In genomic region chr3:71225951-71226564, GRCh38 we compare ENCODE assay signal across 9 cellular contexts.
A peak's percentile ranks its signal among the peaks of the same experiment; 100 is the strongest.
DNase-seq lines count a peak whose midpoint lies in the region; ATAC-seq and TF ChIP-seq lines count a peak whose summit lies in the region.
"Had no signal": no experiment of that assay in that cellular context is flagged by ENCODE, and none has a peak within 500 bp of the region (broad histone marks: within the 10 kb centered on the region; RNA-seq: fewer than 3 reads in every experiment).

No MANE protein-coding gene starts in this region.

- no peak for TF ChIP-seq CTCF in activated CD8-positive, alpha-beta T cell treated with anti-CD3 and anti-CD28 coated beads for 36 hours (IDR thresholded peaks at IDR 0.05)
- TF ChIP-seq CTCF in lower lobe of right lung (IDR thresholded peaks at IDR 0.05) = no peak

- peaks cover 20% of the 10 kb centered on the region for H3K4me1 ChIP-seq in lower lobe of right lung

- H3K27me3 Mint-ChIP-seq in activated CD8-positive, alpha-beta T cell treated with anti-CD3 and anti-CD28 coated beads for 36 hours = no peaks in the 10 kb centered on the region

- no peaks in the 10 kb centered on the region for H3K36me3 ChIP-seq in lower lobe of right lung
- H3K36me3 ChIP-seq: adrenal gland had no signal

- intact Hi-C loops in activated CD8-positive, alpha-beta T cell treated with anti-CD3 and anti-CD28 coated beads for 36 hours (cut with micrococcal nuclease) = loop anchor here (2.0 to 10.0 kb wide), 7 partner anchors 33 to 359 kb away; no protein-coding TSS in a partner anchor
- intact Hi-C loops in lower lobe of right lung (cut with DNase I) = no loop called here

- CTCF ChIA-PET in activated CD8-positive, alpha-beta T cell treated with anti-CD3 and anti-CD28 coated beads for 36 hours (lab: Charles Lee) = interaction anchor here (0.9 to 3.3 kb wide), 8 partner anchors 10 to 360 kb away, joined by 3 to 14 read pairs (median 3); no protein-coding TSS in a partner anchor

- no peaks in the 10 kb centered on the region for H3K27me3 ChIP-seq in lower lobe of right lung (ENCODE audit: low read depth)
- H3K27me3 ChIP-seq: adrenal gland had no signal

- ATAC-seq in GM21528 (IDR thresholded peaks at IDR 0.05; ENCODE audit: low FRiP score, unreplicated experiment) = peak; percentile 9
- peak; percentile 3 for ATAC-seq in activated CD8-positive, alpha-beta T cell treated with anti-CD3 and anti-CD28 coated beads for 36 hours
- ATAC-seq in lower lobe of right lung = peak in 1 of 2 donors; percentile 9

- no peaks in the 10 kb centered on the region for H3K9me3 ChIP-seq in lower lobe of right lung
- H3K9me3 ChIP-seq: adrenal gland had no signal

- peak overlapping the region; percentile 76 for H3K4me3 Mint-ChIP-seq in activated CD8-positive, alpha-beta T cell treated with anti-CD3 and anti-CD28 coated beads for 36 hours

- peak overlapping the region; percentile 34 for H3K4me3 ChIP-seq in lower lobe of right lung

- POLR2A ChIA-PET in activated CD8-positive, alpha-beta T cell treated with anti-CD3 and anti-CD28 coated beads for 36 hours (lab: Charles Lee) = interaction anchor here (0.7 to 4.9 kb wide), 23 partner anchors 10 to 357 kb away, joined by 3 to 25 read pairs (median 4); partner anchors contain the start of gene FOXP1

- peaks cover 4% of the 10 kb centered on the region for H3K9me3 Mint-ChIP-seq in activated CD8-positive, alpha-beta T cell treated with anti-CD3 and anti-CD28 coated beads for 36 hours

- peak overlapping the region; percentile 32 for H3K27ac ChIP-seq in lower lobe of right lung
- H3K27ac ChIP-seq: adrenal gland had no signal

- DNase-seq in AG20443 (ENCODE audit: low spot score) (peak; percentile 25), lower lobe of right lung (no peak), NCI-H524 (lab: John Stamatoyannopoulos, UW) (no peak), AG08396 (ENCODE audit: low spot score) (no peak), NCI-H1417 treated with DMSO at 0.1 percent for 48 hours (lab: John Stamatoyannopoulos, UW) (no peak), GDM1 (lab: John Stamatoyannopoulos, UW) (no peak)
- no peak for DNase-seq in activated CD8-positive, alpha-beta T cell treated with anti-CD3 and anti-CD28 coated beads for 36 hours

- peak overlapping the region; percentile 96 for H3K27ac Mint-ChIP-seq in activated CD8-positive, alpha-beta T cell treated with anti-CD3 and anti-CD28 coated beads for 36 hours

- peaks cover 24% of the 10 kb centered on the region for H3K36me3 Mint-ChIP-seq in activated CD8-positive, alpha-beta T cell treated with anti-CD3 and anti-CD28 coated beads for 36 hours (ENCODE audit: low read depth)

- peaks cover 83% of the 10 kb centered on the region for H3K4me1 Mint-ChIP-seq in activated CD8-positive, alpha-beta T cell treated with anti-CD3 and anti-CD28 coated beads for 36 hours (ENCODE audit: low read depth)
